In genomic region chr4:26397086-26397485, GRCh38 we compare ENCODE assay signal across 18 cellular contexts.
DNase-seq lines count a peak whose midpoint lies in the region; ATAC-seq, FAIRE-seq and TF ChIP-seq lines count a peak whose summit lies in the region.
"Had no signal": no experiment of that assay in that cellular context is flagged by ENCODE, and none has a peak within 500 bp of the region (broad histone marks: within the 10 kb centered on the region; RNA-seq: fewer than 3 reads in every experiment).

No MANE protein-coding gene starts in this region.

- in situ Hi-C loops in K562 (cut with MboI), result no loop called here

- H3K36me3 Mint-ChIP-seq in activated T-cell treated with anti-CD3 and anti-CD28 coated beads, Interleukin-2, amount 50 U/mL, for 24 hours (ENCODE audit: low read depth), result peaks cover 80% of the 10 kb centered on the region
- peaks cover 0 to 34% (median 18%) of the 10 kb centered on the region in 5 donors for H3K36me3 Mint-ChIP-seq in naive thymus-derived CD4-positive, alpha-beta T cell
- no peaks in the 10 kb centered on the region for H3K36me3 Mint-ChIP-seq in glutamatergic neuron (ENCODE audit: unreplicated experiment)

- H3K27me3 Mint-ChIP-seq in activated T-cell treated with anti-CD3 and anti-CD28 coated beads, Interleukin-2, amount 50 U/mL, for 24 hours, result no peaks in the 10 kb centered on the region
- H3K27me3 Mint-ChIP-seq in naive thymus-derived CD4-positive, alpha-beta T cell, result no peaks in the 10 kb centered on the region
- H3K27me3 Mint-ChIP-seq in glutamatergic neuron (ENCODE audit: unreplicated experiment), result no peaks in the 10 kb centered on the region

- FAIRE-seq in K562 (lab: Jason Lieb, UNC), result peak; percentile 49
- FAIRE-seq in RCC 7860 (lab: Jason Lieb, UNC), result no peak
- FAIRE-seq: GM18507 had no signal

- no peak overlapping the region for H3K4me3 Mint-ChIP-seq in activated T-cell treated with anti-CD3 and anti-CD28 coated beads, Interleukin-2, amount 50 U/mL, for 24 hours
- peak overlapping the region in 1 of 10 donors; percentile 24 for H3K4me3 Mint-ChIP-seq in naive thymus-derived CD4-positive, alpha-beta T cell
- no peak overlapping the region for H3K4me3 Mint-ChIP-seq in glutamatergic neuron (ENCODE audit: unreplicated experiment)

- H3K4me3 ChIP-seq in K562, result no peak overlapping the region
- H3K4me3 ChIP-seq in naive thymus-derived CD4-positive, alpha-beta T cell (ENCODE audit: low read length), result no peak overlapping the region
- H3K4me3 ChIP-seq in uterus, result no peak overlapping the region
- H3K4me3 ChIP-seq: BLaER1 treated with 17β-estradiol and CSF1 and Interleukin-3, amounts not matched to agents 10 nM and 100 nM had no signal

- H3K9me3 Mint-ChIP-seq in activated T-cell treated with anti-CD3 and anti-CD28 coated beads, Interleukin-2, amount 50 U/mL, for 24 hours, result no peaks in the 10 kb centered on the region
- no peaks in the 10 kb centered on the region for H3K9me3 Mint-ChIP-seq in naive thymus-derived CD4-positive, alpha-beta T cell
- H3K9me3 Mint-ChIP-seq in glutamatergic neuron (ENCODE audit: unreplicated experiment), result no peaks in the 10 kb centered on the region

- TF ChIP-seq POLR2A in K562 (conservative IDR thresholded peaks at IDR 0.05) (no peak), uterus (IDR thresholded peaks at IDR 0.05) (no peak)

- no peaks in the 10 kb centered on the region for H3K79me2 ChIP-seq in K562 (ENCODE audit: control insufficient read depth, insufficient read depth, low read length)

- H4K20me1 ChIP-seq in K562 (replicated peaks; ENCODE audit: control insufficient read depth, insufficient read depth, low read length), result no peaks in the 10 kb centered on the region

- WGBS in K562 (ENCODE audit: insufficient coverage, low coverage, missing lambda C conversion rate), result 81% methylated on average over 5 of the region's 5 CpGs

- peak overlapping the region; percentile 55 for H3K27ac Mint-ChIP-seq in activated T-cell treated with anti-CD3 and anti-CD28 coated beads, Interleukin-2, amount 50 U/mL, for 24 hours
- peak overlapping the region in 6 of 9 donors; percentile 2 to 62 (median 39) for H3K27ac Mint-ChIP-seq in naive thymus-derived CD4-positive, alpha-beta T cell
- H3K27ac Mint-ChIP-seq in glutamatergic neuron (ENCODE audit: unreplicated experiment), result no peak overlapping the region

- ATAC-seq in K562 (no peak), HG02973 (IDR thresholded peaks at IDR 0.05; ENCODE audit: unreplicated experiment) (no peak)
- no peak for ATAC-seq in naive thymus-derived CD4-positive, alpha-beta T cell

- peaks cover 26% of the 10 kb centered on the region for H3K4me1 Mint-ChIP-seq in activated T-cell treated with anti-CD3 and anti-CD28 coated beads, Interleukin-2, amount 50 U/mL, for 24 hours (ENCODE audit: low read depth)
- peaks cover 8 to 44% (median 15%) of the 10 kb centered on the region in 7 donors for H3K4me1 Mint-ChIP-seq in naive thymus-derived CD4-positive, alpha-beta T cell
- H3K4me1 Mint-ChIP-seq in glutamatergic neuron (ENCODE audit: low read depth, unreplicated experiment), result no peaks in the 10 kb centered on the region

- H3K4me1 ChIP-seq in K562 (replicated peaks in 1 of 2; ENCODE audit: control insufficient read depth in 2 of 2, insufficient read depth in 2 of 2, low read length in 2 of 2), result no peaks in the 10 kb centered on the region
- no peaks in the 10 kb centered on the region for H3K4me1 ChIP-seq in naive thymus-derived CD4-positive, alpha-beta T cell (ENCODE audit: control insufficient read depth in 2 of 2, insufficient read depth in 2 of 2, low read length in 2 of 2)
- no peaks in the 10 kb centered on the region for H3K4me1 ChIP-seq in uterus

- no peak overlapping the region for H3K4me2 ChIP-seq in K562 (ENCODE audit: insufficient read depth, low read length)

- no peak overlapping the region for H3K27ac ChIP-seq in K562 (ENCODE audit: extremely low read depth, low read depth, low read length)
- H3K27ac ChIP-seq in naive thymus-derived CD4-positive, alpha-beta T cell (ENCODE audit: low read depth, low read length), result no peak overlapping the region
- H3K27ac ChIP-seq in uterus, result peak overlapping the region; percentile 19 to 33
- H3K27ac ChIP-seq: BLaER1 treated with 17β-estradiol and CSF1 and Interleukin-3, amounts not matched to agents 10 nM and 100 nM; HL-60 had no signal

- H3K9ac ChIP-seq in K562 (ENCODE audit: insufficient read depth in 1 of 2, low read depth in 2 of 2, low read length in 2 of 2), result no peak overlapping the region
- H3K9ac ChIP-seq: BLaER1 treated with 17β-estradiol and CSF1 and Interleukin-3, amounts not matched to agents 10 nM and 100 nM had no signal

- H3K9me1 ChIP-seq in K562 (ENCODE audit: control insufficient read depth, insufficient read depth, low read length), result no peaks in the 10 kb centered on the region

- intact Hi-C loops in K562 (cut with micrococcal nuclease), result no loop called here
- intact Hi-C loops in naive thymus-derived CD4-positive, alpha-beta T cell (cut with micrococcal nuclease), result loop anchor here in 1 of 2 donors (5.0 kb wide), 1 partner anchor 35 kb away; no protein-coding TSS in a partner anchor
- intact Hi-C loops in uterus (cut with DNase I; ENCODE audit: low total_unique reads), result no loop called here

- no peak for TF ChIP-seq EP300 in K562 (IDR thresholded peaks at IDR 0.05; ENCODE audit: low read length)

- no peak for TF ChIP-seq CTCF in K562 (IDR thresholded peaks at IDR 0.05 in 2 of 3, conservative IDR thresholded peaks at IDR 0.05 in 1 of 3; ENCODE audit: insufficient read depth in 2 of 3, low read depth in 1 of 3, low read length in 3 of 3)
- no peak for TF ChIP-seq CTCF in uterus (IDR thresholded peaks at IDR 0.05)
- no peak for TF ChIP-seq CTCF in glutamatergic neuron (IDR thresholded peaks at IDR 0.05; ENCODE audit: partially characterized antibody, unreplicated experiment)

- CTCF ChIA-PET in K562 (lab: Yijun Ruan, JAX; ENCODE audit: low intra/inter-chr PET ratio), result no interaction called here
- CTCF ChIA-PET in naive thymus-derived CD4-positive, alpha-beta T cell (lab: Charles Lee), result no interaction called here

- BruUV-seq in K562 (replicated peaks; lab: Mats Ljungman, UMichigan), result no TSS peak

- no peaks in the 10 kb centered on the region; the same call in 2 of the 3 replicates for H3K36me3 ChIP-seq in K562 (ENCODE audit: control insufficient read depth, insufficient read depth, low read length)
- H3K36me3 ChIP-seq in naive thymus-derived CD4-positive, alpha-beta T cell (ENCODE audit: control insufficient read depth in 2 of 3, insufficient read depth in 3 of 3, low read length in 3 of 3), result no peaks in the 10 kb centered on the region
- H3K36me3 ChIP-seq in uterus, result no peaks in the 10 kb centered on the region

- POLR2A ChIA-PET in K562 (lab: Yijun Ruan, JAX), result interaction anchor here (0.7 to 1.2 kb wide), 4 partner anchors 11 to 35 kb away, joined by 3 to 4 read pairs (median 4); no protein-coding TSS in a partner anchor
- POLR2A ChIA-PET in naive thymus-derived CD4-positive, alpha-beta T cell (lab: Charles Lee), result interaction anchor here (0.7 kb wide), 1 partner anchor 78 kb away, joined by 8 read pairs; no protein-coding TSS in a partner anchor

- TF ChIP-seq RAD21 in K562 (CRISPR knock-in tag; conservative IDR thresholded peaks at IDR 0.05 in 1 of 2, IDR thresholded peaks at IDR 0.05 in 1 of 2), result no peak

- H3K27me3 ChIP-seq in K562 (ENCODE audit: control insufficient read depth in 2 of 2, insufficient read depth in 2 of 2, low read length in 2 of 2), result no peaks in the 10 kb centered on the region
- H3K27me3 ChIP-seq in naive thymus-derived CD4-positive, alpha-beta T cell (ENCODE audit: control insufficient read depth in 2 of 2, insufficient read depth in 2 of 2, low read length in 2 of 2), result no peaks in the 10 kb centered on the region
- H3K27me3 ChIP-seq in uterus, result no peaks in the 10 kb centered on the region
- H3K27me3 ChIP-seq: BLaER1 treated with 17β-estradiol and CSF1 and Interleukin-3, amounts not matched to agents 10 nM and 100 nM had no signal

- no peaks in the 10 kb centered on the region for H3K9me3 ChIP-seq in K562 (replicated peaks; ENCODE audit: control insufficient read depth, insufficient read depth, low read depth, low read length)
- no peaks in the 10 kb centered on the region for H3K9me3 ChIP-seq in naive thymus-derived CD4-positive, alpha-beta T cell (ENCODE audit: control insufficient read depth in 2 of 3, low read length in 3 of 3)
- no peaks in the 10 kb centered on the region for H3K9me3 ChIP-seq in uterus

- no peak for DNase-seq in activated T-cell treated with anti-CD3 and anti-CD28 coated beads, Interleukin-2, amount 50 U/mL, for 24 hours
- DNase-seq in activated T-cell treated with anti-CD3 and anti-CD28 coated beads for 4 hours (no peak), K562 (ENCODE audit: extremely low read depth in 1 of 4, low spot score in 3 of 4) (no peak), uterus (peak; percentile 36 to 37), RCC 7860 (ENCODE audit: low spot score) (no peak), glutamatergic neuron (no peak)
- DNase-seq in naive thymus-derived CD4-positive, alpha-beta T cell, result no peak
- DNase-seq: 8988T, DMS53, HCEC 1CT, KBM-7, NCI-H146, NCI-H446, Right ventricle myocardium superior had no signal

- H2AFZ ChIP-seq in K562 (ENCODE audit: low read depth, low read length), result no peak overlapping the region

TF ChIP-seq in K562, 482 proteins besides CTCF, POLR2A, EP300 and RAD21:
- TF ChIP-seq ZKSCAN3 (CRISPR knock-in tag; IDR thresholded peaks at IDR 0.05) (no peak), IRF9 (tag; IDR thresholded peaks at IDR 0.05) (no peak), HNRNPLL (IDR thresholded peaks at IDR 0.05; ENCODE audit: low read depth, low read length, poor library complexity, severe bottlenecking) (no peak)

Comparison
In these comparisons a context has a peak if more than half of its experiments do, and no peak if none do; other contexts are left out.
1. DNase-seq: peak in uterus (2 of 2); none in activated T-cell treated with anti-CD3 and anti-CD28 coated beads, Interleukin-2, amount 50 U/mL, for 24 hours (single experiment), activated T-cell treated with anti-CD3 and anti-CD28 coated beads for 4 hours (single experiment), K562 (0 of 4), naive thymus-derived CD4-positive, alpha-beta T cell (0 of 9), RCC 7860 (single experiment) and glutamatergic neuron (single experiment).
2. H3K27ac ChIP-seq: peak in uterus (2 of 2); none in K562 (single experiment) and naive thymus-derived CD4-positive, alpha-beta T cell (single experiment).